In the genomic region with DNA sequence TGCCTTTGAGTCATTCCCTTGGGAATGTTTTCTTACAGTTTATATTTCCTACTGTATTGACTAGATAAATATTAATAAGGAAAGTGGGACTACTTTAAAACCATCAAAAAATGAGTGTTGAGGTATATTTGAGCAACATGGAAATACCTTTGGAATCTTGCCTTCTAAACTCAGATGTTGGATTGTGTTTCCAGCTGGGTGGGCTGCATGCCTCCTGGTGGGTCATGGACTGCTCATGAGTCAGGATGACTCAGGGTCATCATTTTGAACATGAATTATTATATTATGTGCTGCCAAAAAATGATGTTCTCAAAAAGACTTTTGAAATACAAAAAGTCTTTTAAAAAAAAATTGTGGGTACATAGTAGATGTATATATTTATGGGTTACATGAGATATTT, we compare ENCODE assay signal across 1 cellular context.
TF ChIP-seq lines count a peak whose summit lies in the region.

No MANE protein-coding gene starts in this region.

TF ChIP-seq in GM12878, 131 proteins besides CTCF, POLR2A, EP300 and RAD21:
- peak; percentile 44; the same call in 1 of the 2 replicates for TF ChIP-seq JUNB (IDR thresholded peaks at IDR 0.05)
- no peak for TF ChIP-seq WRNIP1 (IDR thresholded peaks at IDR 0.05; ENCODE audit: borderline replicate concordance, low read depth, low read length)
